28 cellular contexts compared by ENCODE assay signal in the genomic region with DNA sequence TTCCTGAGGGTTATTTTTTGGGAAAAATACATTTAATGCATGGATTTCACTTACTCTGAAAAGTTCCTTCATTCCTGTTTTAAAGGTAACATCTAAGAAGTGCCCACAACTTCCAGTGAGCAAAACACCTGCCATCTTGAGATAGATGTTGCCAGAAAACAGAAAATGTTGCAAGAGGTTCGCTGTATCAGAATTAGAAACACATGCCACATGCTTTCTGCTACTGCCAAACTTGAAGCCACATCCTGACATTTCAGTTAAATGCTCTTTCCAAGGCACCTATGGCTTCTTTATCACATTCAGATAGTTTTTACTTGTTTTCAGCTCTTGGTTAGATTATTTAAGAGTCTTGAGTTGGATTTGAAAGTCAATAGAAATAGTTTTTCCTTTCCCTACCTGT.
"Had no signal": no experiment of that assay in that cellular context is flagged by ENCODE, and none has a peak within 500 bp of the region (broad histone marks: within the 10 kb centered on the region; RNA-seq: fewer than 3 reads in every experiment).

No MANE protein-coding gene starts in this region.

- H3K9me3 Mint-ChIP-seq: activated B cell treated with CpG ODN at 0.5 μM for 24 hours; activated naive CD4-positive, alpha-beta T cell treated with anti-CD3 and anti-CD28 coated beads for 36 hours; activated T-cell treated with anti-CD3 and anti-CD28 coated beads, Interleukin-2, amount 50 U/mL, for 24 hours; activated T-helper 17 cell treated with anti-CD3 and anti-CD28 coated beads, Interleukin-2, amount 50 U/mL, for 72 hours; central memory CD8-positive, alpha-beta T cell had no signal

- H3K27me3 ChIP-seq: MG63, SJCRH30 had no signal

- H3K27me3 Mint-ChIP-seq: activated B cell treated with CpG ODN at 0.5 μM for 24 hours had no signal

- H3K4me3 Mint-ChIP-seq: activated B cell treated with CpG ODN at 0.5 μM for 24 hours; activated CD4-positive, alpha-beta T cell treated with anti-CD3 and anti-CD28 coated beads, Interleukin-2, amount 10 ng/mL, durations not matched to agents 24 days and 14 days; activated CD8-positive, alpha-beta memory T cell treated with anti-CD3 and anti-CD28 coated beads, Interleukin-2, amount 10 ng/mL, durations not matched to agents 7 days and 5 days; activated naive CD4-positive, alpha-beta T cell treated with anti-CD3 and anti-CD28 coated beads for 36 hours; activated naive CD8-positive, alpha-beta T cell; activated T-cell treated with anti-CD3 and anti-CD28 coated beads, Interleukin-2, amount 50 U/mL, for 24 hours; activated T-helper 17 cell treated with anti-CD3 and anti-CD28 coated beads, Interleukin-2, amount 50 U/mL, for 72 hours; central memory CD8-positive, alpha-beta T cell; T-helper 17 cell had no signal

- H3K27ac Mint-ChIP-seq: activated B cell treated with CpG ODN at 0.5 μM for 24 hours; activated CD4-positive, alpha-beta T cell treated with anti-CD3 and anti-CD28 coated beads, Interleukin-2, amount 10 ng/mL, durations not matched to agents 24 days and 14 days; activated CD8-positive, alpha-beta memory T cell treated with anti-CD3 and anti-CD28 coated beads, Interleukin-2, amount 10 ng/mL, durations not matched to agents 7 days and 5 days; activated naive CD4-positive, alpha-beta T cell treated with anti-CD3 and anti-CD28 coated beads for 36 hours; activated naive CD8-positive, alpha-beta T cell; activated T-cell treated with anti-CD3 and anti-CD28 coated beads, Interleukin-2, amount 50 U/mL, for 24 hours; activated T-helper 17 cell treated with anti-CD3 and anti-CD28 coated beads, Interleukin-2, amount 50 U/mL, for 72 hours; T-helper 17 cell had no signal

- DNase-seq: activated B cell treated with CpG ODN at 0.5 μM for 24 hours; activated CD4-positive, alpha-beta T cell treated with anti-CD3 and anti-CD28 coated beads for 1 hour; activated CD4-positive, alpha-beta T cell treated with anti-CD3 and anti-CD28 coated beads, Interleukin-2, amount 10 ng/mL, durations not matched to agents 24 days and 14 days; activated CD4-positive, alpha-beta T cell treated with anti-CD3 and anti-CD28 coated beads, Interleukin-2, amount 50 U/mL, for 48 hours; activated CD8-positive, alpha-beta memory T cell treated with anti-CD3 and anti-CD28 coated beads, Interleukin-2, amount 10 ng/mL, durations not matched to agents 7 days and 5 days; activated gamma-delta T cell; activated naive CD4-positive, alpha-beta T cell treated with anti-CD3 and anti-CD28 coated beads for 36 hours; activated T-cell treated with anti-CD3 and anti-CD28 coated beads, Interleukin-2, amount 50 U/mL, for 24 hours; amygdala; MG63; NCI-H1092; NCI-H1694; NCI-H2029; NCI-H2107; NCI-H2171 treated with DMSO at 0.1 percent for 48 hours; NCI-H226; NCI-H526; NCI-H774; Right ventricle myocardium superior; SJCRH30; T-helper 17 cell; T-helper 9 cell had no signal

- H3K9me3 ChIP-seq: MG63, SJCRH30 had no signal

- H3K27ac ChIP-seq: RWPE1, SJCRH30 had no signal

- ATAC-seq: activated CD8-positive, alpha-beta memory T cell treated with anti-CD3 and anti-CD28 coated beads, Interleukin-2, amount 10 ng/mL, durations not matched to agents 7 days and 5 days; Panc1; T-helper 17 cell had no signal

- H3K4me1 Mint-ChIP-seq: activated B cell treated with CpG ODN at 0.5 μM for 24 hours; activated T-helper 17 cell treated with anti-CD3 and anti-CD28 coated beads, Interleukin-2, amount 50 U/mL, for 72 hours; central memory CD8-positive, alpha-beta T cell; T-helper 17 cell had no signal

- H3K4me3 ChIP-seq: MG63, SJCRH30 had no signal

- H3K36me3 Mint-ChIP-seq: activated CD8-positive, alpha-beta memory T cell treated with anti-CD3 and anti-CD28 coated beads, Interleukin-2, amount 10 ng/mL, durations not matched to agents 7 days and 5 days; activated naive CD8-positive, alpha-beta T cell; brain had no signal

- H3K36me3 ChIP-seq: MG63, SJCRH30 had no signal
